Comparison of ENCODE assay signal across 14 cellular contexts in genomic region chr18:58567453-58568196, GRCh38.
DNase-seq lines count a peak whose midpoint lies in the region; ATAC-seq, FAIRE-seq and TF ChIP-seq lines count a peak whose summit lies in the region.
"Had no signal": no experiment of that assay in that cellular context is flagged by ENCODE, and none has a peak within 500 bp of the region (broad histone marks: within the 10 kb centered on the region; RNA-seq: fewer than 3 reads in every experiment).

No MANE protein-coding gene starts in this region.

- H3K4ac ChIP-seq in IMR-90 (ENCODE audit: low read depth, low read length): peak overlapping the region; percentile 80

- H2BK20ac ChIP-seq in IMR-90 (ENCODE audit: low read depth, low read length): peak overlapping the region; percentile 76

- intact Hi-C loops in IMR-90 (cut with micrococcal nuclease) (no loop called here), lower lobe of right lung (cut with DNase I) (no loop called here)

- H2AFZ ChIP-seq in IMR-90 (replicated peaks; ENCODE audit: low read length, poor library complexity): peak overlapping the region; percentile 9

- TF ChIP-seq RAD21 in A549 (conservative IDR thresholded peaks at IDR 0.05 in 1 of 2, IDR thresholded peaks at IDR 0.05 in 1 of 2) (no peak), IMR-90 (IDR thresholded peaks at IDR 0.05; ENCODE audit: low read length) (no peak)

- peak overlapping the region; percentile 56 for H2AK9ac ChIP-seq in IMR-90 (replicated peaks; ENCODE audit: low read depth, low read length, poor library complexity)

- TF ChIP-seq POLR2A in A549 (IDR thresholded peaks at IDR 0.05; ENCODE audit: low read length) (no peak), IMR-90 (IDR thresholded peaks at IDR 0.05; ENCODE audit: low read depth, low read length) (no peak)

- peak; percentile 79 to 90 for ATAC-seq in A549
- ATAC-seq in IMR-90 (ENCODE audit: low read depth): peak; percentile 67
- ATAC-seq in left lobe of liver: peak; percentile 66
- ATAC-seq in lower lobe of right lung: no peak
- no peak for ATAC-seq in GM19351 (IDR thresholded peaks at IDR 0.05; ENCODE audit: unreplicated experiment)
- ATAC-seq: GM12878; stimulated activated naive CD8-positive, alpha-beta T cell treated with anti-CD3 and anti-CD28 coated beads, Interleukin-15, Interleukin-2, amounts not matched to agents 100 U/mL and 50 U/mL, for 24 hours had no signal

- no peak for TF ChIP-seq CTCF in A549 (IDR thresholded peaks at IDR 0.05)
- TF ChIP-seq CTCF in IMR-90 (conservative IDR thresholded peaks at IDR 0.05; ENCODE audit: low read depth, low read length): no peak
- TF ChIP-seq CTCF in cardiac fibroblast (IDR thresholded peaks at IDR 0.05; ENCODE audit: low read depth, low read length): no peak
- TF ChIP-seq CTCF in lower lobe of right lung (IDR thresholded peaks at IDR 0.05): no peak

- in situ Hi-C loops in IMR-90 (cut with MboI; ENCODE audit: low sequenced_read_pairs): no loop called here

- POLR2A ChIA-PET in A549 (lab: Yijun Ruan, JAX): interaction anchor here (0.6 kb wide), 1 partner anchor 103 kb away, joined by 3 read pairs; the partner anchor contains the start of gene MALT1
- POLR2A ChIA-PET in IMR-90 (lab: Charles Lee; ENCODE audit: unreplicated experiment): interaction anchor here (0.6 kb wide), 1 partner anchor 22 kb away, joined by 3 read pairs; no protein-coding TSS in a partner anchor

- CTCF ChIA-PET in A549 (lab: Yijun Ruan, JAX): interaction anchor here (0.5 to 1.4 kb wide), 4 partner anchors 10 to 43 kb away, joined by 3 to 4 read pairs (median 3); no protein-coding TSS in a partner anchor
- CTCF ChIA-PET in IMR-90 (lab: Yijun Ruan, JAX): interaction anchor here (0.6 kb wide), 1 partner anchor 649 kb away, joined by 4 read pairs; no protein-coding TSS in a partner anchor

- H3K79me1 ChIP-seq in IMR-90 (ENCODE audit: low read depth in 1 of 2, low read length in 2 of 2): peaks cover 16 to 65% of the 10 kb centered on the region in 2 experiments

- H4K20me1 ChIP-seq in IMR-90 (ENCODE audit: insufficient read depth, low read length): peaks cover 7% of the 10 kb centered on the region; the same call in 1 of the 2 replicates

- H3K27me3 ChIP-seq in IMR-90 (ENCODE audit: control insufficient read depth, insufficient read depth, low read length): no peaks in the 10 kb centered on the region
- H3K27me3 ChIP-seq in lower lobe of right lung (ENCODE audit: low read depth): no peaks in the 10 kb centered on the region
- H3K27me3 ChIP-seq: spleen had no signal

- peak overlapping the region; percentile 79 for H3K23ac ChIP-seq in IMR-90 (ENCODE audit: low read depth, low read length)

- H3K14ac ChIP-seq in IMR-90 (replicated peaks; ENCODE audit: low read depth, low read length): peak overlapping the region; percentile 74

- FAIRE-seq in A549 (lab: Jason Lieb, UNC): no peak
- FAIRE-seq: GM12878 had no signal

- peaks cover 24% of the 10 kb centered on the region for H3K9me1 ChIP-seq in IMR-90 (ENCODE audit: insufficient read depth, low read length)

- peak overlapping the region; percentile 70 for H3K18ac ChIP-seq in IMR-90 (ENCODE audit: low read depth, low read length)

- H2BK15ac ChIP-seq in IMR-90 (ENCODE audit: low read depth, low read length): peak overlapping the region; percentile 99

- peak overlapping the region; percentile 85 for H4K91ac ChIP-seq in IMR-90 (ENCODE audit: insufficient read depth, low read depth, low read length)

- H3K36me3 ChIP-seq in IMR-90 (ENCODE audit: control insufficient read depth, insufficient read depth, low read length) (no peaks in the 10 kb centered on the region), lower lobe of right lung (no peaks in the 10 kb centered on the region)
- H3K36me3 ChIP-seq: spleen had no signal

- H2BK120ac ChIP-seq in IMR-90 (ENCODE audit: low read depth, low read length): peak overlapping the region; percentile 78

- H3K27ac ChIP-seq in A549: peak overlapping the region; percentile 69 to 84
- peak overlapping the region; percentile 79 for H3K27ac ChIP-seq in IMR-90 (ENCODE audit: insufficient read depth, low read length)
- H3K27ac ChIP-seq in lower lobe of right lung: no peak overlapping the region
- H3K27ac ChIP-seq: coronary artery, SK-N-MC, spleen had no signal

- no TSS peak for BruUV-seq in IMR-90 (replicated peaks; lab: Mats Ljungman, UMichigan)

- H3K9ac ChIP-seq in IMR-90 (ENCODE audit: low read depth, low read length): peak overlapping the region; percentile 16; the same call in 1 of the 2 replicates

- H3K4me2 ChIP-seq in A549: peak overlapping the region; percentile 56
- peak overlapping the region; percentile 20; the same call in 1 of the 2 replicates for H3K4me2 ChIP-seq in IMR-90 (ENCODE audit: low read depth, low read length)

- peak overlapping the region; percentile 71 to 87 for H4K8ac ChIP-seq in IMR-90 (ENCODE audit: low read depth in 2 of 2, low read length in 2 of 2)

- peak overlapping the region; percentile 72 for H2AK5ac ChIP-seq in IMR-90 (ENCODE audit: low read depth, low read length)

- no peak; a peak in 1 of 5 replicates for TF ChIP-seq EP300 in A549 (IDR thresholded peaks at IDR 0.05)

- H2BK5ac ChIP-seq in IMR-90 (ENCODE audit: low read depth, low read length, poor library complexity, severe bottlenecking): peak overlapping the region; percentile 91

- peak; percentile 25 to 69 for DNase-seq in A549 (ENCODE audit: low read depth in 1 of 2, low spot score in 1 of 2)
- peak; percentile 99 for DNase-seq in IMR-90
- DNase-seq in cardiac fibroblast (ENCODE audit: low read depth in 2 of 2): peak; percentile 89 to 97
- peak; percentile 73 for DNase-seq in left lobe of liver (ENCODE audit: low spot score)
- no peak for DNase-seq in Kasumi-1 (lab: John Stamatoyannopoulos, UW)
- DNase-seq in lower lobe of right lung: no peak
- DNase-seq in effector CD8-positive, alpha-beta T cell (lab: John Stamatoyannopoulos, UW): no peak
- DNase-seq: NCI-H2081; spleen; stimulated activated naive CD8-positive, alpha-beta T cell treated with anti-CD3 and anti-CD28 coated beads, Interleukin-15, Interleukin-2, amounts not matched to agents 100 U/mL and 50 U/mL, for 24 hours had no signal

- no peak overlapping the region for H3K56ac ChIP-seq in IMR-90 (ENCODE audit: extremely low read depth, insufficient read depth, low read length)

- 43% methylated on average over 9 of the region's 9 CpGs for WGBS in A549 (ENCODE audit: missing lambda C conversion rate)
- 36% methylated on average over 5 of the region's 9 CpGs; no CpG with 5 or more reads in 1 of the 2 experiments for WGBS in IMR-90 (ENCODE audit: extremely low coverage in 2 of 2, insufficient read length in 1 of 2), 2 experiments

- H3K9me3 ChIP-seq in A549: no peaks in the 10 kb centered on the region
- no peaks in the 10 kb centered on the region for H3K9me3 ChIP-seq in IMR-90 (ENCODE audit: control insufficient read depth, insufficient read depth, low read length)
- no peaks in the 10 kb centered on the region for H3K9me3 ChIP-seq in lower lobe of right lung
- H3K9me3 ChIP-seq: spleen had no signal

- no peak overlapping the region for H3K4me3 ChIP-seq in A549
- H3K4me3 ChIP-seq in IMR-90 (ENCODE audit: insufficient read depth, low read depth, low read length): no peak overlapping the region
- H3K4me3 ChIP-seq in cardiac fibroblast (replicated peaks in 1 of 2; ENCODE audit: low read depth in 2 of 2, low read length in 2 of 2): no peak overlapping the region
- H3K4me3 ChIP-seq in lower lobe of right lung: no peak overlapping the region
- H3K4me3 ChIP-seq: coronary artery, GM12878, SK-N-MC, spleen had no signal

- dilution Hi-C loops in IMR-90 (cut with HindIII; ENCODE audit: low sequenced_read_pairs, unreplicated experiment): no loop called here

- peak overlapping the region; percentile 85 for H4K5ac ChIP-seq in IMR-90 (ENCODE audit: low read depth, low read length)

- H3K4me1 ChIP-seq in A549 (peaks cover 76% of the 10 kb centered on the region), IMR-90 (ENCODE audit: control insufficient read depth, insufficient read depth, low read length) (peaks cover 20% of the 10 kb centered on the region), lower lobe of right lung (no peaks in the 10 kb centered on the region)

TF ChIP-seq in A549, 52 proteins besides CTCF, POLR2A, EP300 and RAD21 (continues in another document):
- TF ChIP-seq EHF (CRISPR knock-in tag; IDR thresholded peaks at IDR 0.05) (no peak), MAX (IDR thresholded peaks at IDR 0.05) (0 out of 2 replicates have a peak, but pooled peaks have one; percentile 47), ESRRA (IDR thresholded peaks at IDR 0.05; ENCODE audit: borderline replicate concordance, low read length) (no peak), USF2 (IDR thresholded peaks at IDR 0.05) (peak; percentile 36; the same call in 1 of the 2 replicates)

TF ChIP-seq in IMR-90, 13 proteins besides CTCF, POLR2A, EP300 and RAD21:
- TF ChIP-seq MAFK (IDR thresholded peaks at IDR 0.05; ENCODE audit: low read depth, low read length): 0 out of 2 replicates have a peak, but pooled peaks have one; percentile 2
- no peak; the same call in 1 of the 2 replicates for TF ChIP-seq FOS (IDR thresholded peaks at IDR 0.05; ENCODE audit: low read depth, low read length)
- peak; percentile 53; the same call in 1 of the 2 replicates for TF ChIP-seq MXI1 (IDR thresholded peaks at IDR 0.05; ENCODE audit: borderline replicate concordance, low read depth, low read length)
- TF ChIP-seq SMC3 (IDR thresholded peaks at IDR 0.05; ENCODE audit: low read depth, low read length): no peak
- TF ChIP-seq NFE2L2 (IDR thresholded peaks at IDR 0.05; ENCODE audit: low read depth, low read length): no peak
- no peak for TF ChIP-seq RFX5 (IDR thresholded peaks at IDR 0.05; ENCODE audit: low read depth, low read length)
- TF ChIP-seq RCOR1 (IDR thresholded peaks at IDR 0.05; ENCODE audit: insufficient replicate concordance, low read length): no peak
- peak; percentile 90 for TF ChIP-seq USF2 (IDR thresholded peaks at IDR 0.05; ENCODE audit: low read depth, low read length)
- TF ChIP-seq BHLHE40 (IDR thresholded peaks at IDR 0.05; ENCODE audit: low read depth, low read length): peak; percentile 79
- TF ChIP-seq MAZ (IDR thresholded peaks at IDR 0.05; ENCODE audit: borderline replicate concordance, low read depth, low read length): no peak

Comparison
In these comparisons a context has a peak if more than half of its experiments do, and no peak if none do; other contexts are left out.
1. ATAC-seq: peak in A549 (2 of 2), IMR-90 (single experiment) and left lobe of liver (single experiment); none in lower lobe of right lung (0 of 2) and GM19351 (single experiment).
2. DNase-seq: peak in A549 (2 of 2), IMR-90 (single experiment), cardiac fibroblast (2 of 2) and left lobe of liver (single experiment); none in Kasumi-1 (0 of 2), lower lobe of right lung (single experiment) and effector CD8-positive, alpha-beta T cell (single experiment).